In the genomic region with DNA sequence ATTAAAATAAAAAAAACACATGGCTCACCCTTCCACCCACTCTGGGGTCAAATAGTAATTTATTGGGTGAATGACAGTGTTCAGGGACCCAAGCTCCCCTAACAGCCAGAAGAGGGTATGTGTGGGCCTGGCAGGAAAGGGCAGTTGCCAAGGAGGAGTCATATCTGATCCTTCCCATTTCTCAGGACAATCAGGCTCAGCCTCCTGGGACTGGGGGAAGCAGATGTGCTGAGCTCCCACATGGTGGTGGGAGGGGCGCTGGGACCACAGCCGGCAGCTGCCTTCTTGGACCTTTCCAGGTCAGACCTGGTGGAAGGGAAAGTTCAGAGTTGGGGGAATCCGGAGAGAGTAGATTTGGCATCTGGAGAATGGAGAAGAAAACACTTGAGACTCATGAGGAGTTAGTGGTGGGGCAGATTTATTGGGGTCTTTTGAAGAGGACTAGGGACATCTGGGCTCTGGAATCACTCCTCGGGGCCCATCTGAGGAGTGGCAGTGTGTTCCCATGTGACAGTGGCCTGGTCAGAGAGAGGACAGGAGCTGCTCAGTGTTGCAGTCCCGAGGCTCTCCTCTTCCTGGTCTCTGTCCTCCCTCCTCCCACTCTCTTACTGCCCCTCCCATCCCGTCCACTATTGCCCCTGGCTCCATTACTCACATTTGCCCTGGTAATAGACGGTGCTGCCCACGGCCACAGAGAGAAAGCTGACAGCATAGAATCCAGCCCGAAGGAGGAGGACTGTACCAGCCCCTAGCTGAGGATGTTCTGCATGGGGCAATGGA, we compare ENCODE assay signal across 12 cellular contexts. TPM values are rescaled to one million over a fixed set of nuclear protein-coding genes. Genes with fewer than 3 reads are reported as not detected.
A peak's percentile ranks its signal among the peaks of the same experiment; 100 is the strongest.
DNase-seq lines count a peak whose midpoint lies in the region; ATAC-seq and TF ChIP-seq lines count a peak whose summit lies in the region.
"Had no signal": no experiment of that assay in that cellular context is flagged by ENCODE, and none has a peak within 500 bp of the region (broad histone marks: within the 10 kb centered on the region; RNA-seq: fewer than 3 reads in every experiment).

No MANE protein-coding gene starts in this region.

- H3K9me3 ChIP-seq in BE2C (no peaks in the 10 kb centered on the region), T-helper 17 cell (ENCODE audit: control insufficient read depth, low read length, poor library complexity, severe bottlenecking) (no peaks in the 10 kb centered on the region)
- H3K9me3 ChIP-seq in CD8-positive, alpha-beta T cell (ENCODE audit: low read length) = no peaks in the 10 kb centered on the region
- H3K9me3 ChIP-seq: body of pancreas had no signal

- TF ChIP-seq CTCF in BE2C (IDR thresholded peaks at IDR 0.05; ENCODE audit: low read depth, low read length) = no peak
- no peak for TF ChIP-seq CTCF in CD8-positive, alpha-beta T cell (IDR thresholded peaks at IDR 0.05)

- no peaks in the 10 kb centered on the region for H3K27me3 ChIP-seq in BE2C
- no peaks in the 10 kb centered on the region for H3K27me3 ChIP-seq in CD8-positive, alpha-beta T cell (ENCODE audit: insufficient read depth, low read length)
- H3K27me3 ChIP-seq: body of pancreas had no signal

- ATAC-seq in CD8-positive, alpha-beta T cell = no peak
- ATAC-seq in T-helper 17 cell (no peak), HG03175 (IDR thresholded peaks at IDR 0.05; ENCODE audit: unreplicated experiment) (no peak)
- ATAC-seq: body of pancreas, HCT116 had no signal

- POLR2A ChIA-PET in CD8-positive, alpha-beta T cell (lab: Charles Lee) = interaction anchor here (1.0 to 16.5 kb wide), 2 partner anchors 7 to 9 kb away, joined by 8 to 387 read pairs; a partner anchor contains a TSS

- H3K4me3 ChIP-seq in BE2C (ENCODE audit: low read depth, low read length) = no peak overlapping the region
- H3K4me3 ChIP-seq in CD8-positive, alpha-beta T cell (ENCODE audit: low read depth, low read length) = no peak overlapping the region
- H3K4me3 ChIP-seq: body of pancreas had no signal

- peaks cover 13% of the 10 kb centered on the region for H3K4me1 ChIP-seq in BE2C
- peaks cover 89% of the 10 kb centered on the region for H3K4me1 ChIP-seq in CD8-positive, alpha-beta T cell (ENCODE audit: insufficient read depth, low read length)
- H3K4me1 ChIP-seq: body of pancreas had no signal

- H3K27me3 Mint-ChIP-seq in CD8-positive, alpha-beta T cell (ENCODE audit: low read depth) = no peaks in the 10 kb centered on the region
- H3K27me3 Mint-ChIP-seq in T-helper 17 cell (no peaks in the 10 kb centered on the region), immature natural killer cell (ENCODE audit: low read depth in 3 of 3) (peaks cover 8 to 14% (median 14%) of the 10 kb centered on the region in 3 donors)

- no peaks in the 10 kb centered on the region for H3K9me3 Mint-ChIP-seq in CD8-positive, alpha-beta T cell
- H3K9me3 Mint-ChIP-seq in immature natural killer cell = no peaks in the 10 kb centered on the region

- H3K36me3 Mint-ChIP-seq in CD8-positive, alpha-beta T cell = peaks cover 14% of the 10 kb centered on the region
- H3K36me3 Mint-ChIP-seq in T-helper 17 cell (ENCODE audit: low read depth) (peaks cover 4% of the 10 kb centered on the region), immature natural killer cell (peaks cover 5 to 18% (median 16%) of the 10 kb centered on the region in 3 donors)

- peak; percentile 78 for DNase-seq in BE2C
- no peak for DNase-seq in CD8-positive, alpha-beta T cell
- DNase-seq in T-helper 17 cell = no peak
- no peak for DNase-seq in immature natural killer cell
- no peak for DNase-seq in kidney glomerular epithelial cell (lab: John Stamatoyannopoulos, UW)
- no peak for DNase-seq in substantia nigra (lab: John Stamatoyannopoulos, UW)
- DNase-seq: body of pancreas; NCI-H2029; stimulated activated CD4-positive, alpha-beta T cell treated with anti-CD3 and anti-CD28 coated beads, Interleukin-2, amount 100 ng/mL, for 48 hours had no signal

- no peak overlapping the region for H3K27ac ChIP-seq in CD8-positive, alpha-beta T cell (ENCODE audit: low read depth, low read length)
- H3K27ac ChIP-seq in substantia nigra (ENCODE audit: low read depth, low read length, poor library complexity, severe bottlenecking) = no peak overlapping the region
- H3K27ac ChIP-seq: body of pancreas had no signal

- CTCF ChIA-PET in CD8-positive, alpha-beta T cell (lab: Charles Lee) = interaction anchor here (18.9 to 36.4 kb wide), 3 partner anchors 3 to 43 kb away, joined by 448 to 1206 read pairs (median 1206); a partner anchor contains a TSS

- intact Hi-C loops in CD8-positive, alpha-beta T cell (cut with DNase I, micrococcal nuclease) = no loop called here

- H3K4me3 Mint-ChIP-seq in CD8-positive, alpha-beta T cell = peak overlapping the region; percentile 50
- H3K4me3 Mint-ChIP-seq in T-helper 17 cell = peak overlapping the region; percentile 64
- peak overlapping the region; percentile 26 to 57 (median 33) for H3K4me3 Mint-ChIP-seq in immature natural killer cell

- peaks cover 83% of the 10 kb centered on the region for H3K4me1 Mint-ChIP-seq in CD8-positive, alpha-beta T cell (ENCODE audit: low read depth)
- H3K4me1 Mint-ChIP-seq in T-helper 17 cell = peaks cover 52% of the 10 kb centered on the region
- peaks cover 88 to 91% of the 10 kb centered on the region in 2 donors for H3K4me1 Mint-ChIP-seq in immature natural killer cell

- H3K27ac Mint-ChIP-seq in CD8-positive, alpha-beta T cell = peak overlapping the region; percentile 74
- peak overlapping the region; percentile 92 for H3K27ac Mint-ChIP-seq in T-helper 17 cell
- H3K27ac Mint-ChIP-seq in immature natural killer cell = peak overlapping the region in 5 of 6 donors; percentile 63 to 79 (median 67)

- no peaks in the 10 kb centered on the region for H3K36me3 ChIP-seq in BE2C
- H3K36me3 ChIP-seq in CD8-positive, alpha-beta T cell (ENCODE audit: insufficient read depth, low read length) = no peaks in the 10 kb centered on the region

RNA-seq across cellular contexts. Expression of a gene that starts 3.0 kb away (rescaled TPM):
- polyA plus RNA-seq in BE2C (2012; ENCODE audit: insufficient read depth, insufficient read length, low read depth) = 1.8 TPM
- total RNA-seq in CD8-positive, alpha-beta T cell = 10 to 100 TPM; 13.0 to 14.2 TPM
- total RNA-seq in T-helper 17 cell = 10 to 100 TPM; 30.6 to 42.6 TPM
- 10 to 100 TPM; 20.3 to 44.8 (median 42.3) TPM for polyA plus RNA-seq in immature natural killer cell

RNA-seq across cellular contexts. Expression of a gene that starts 3.7 kb away (rescaled TPM):
- polyA plus RNA-seq in BE2C (2012; ENCODE audit: insufficient read depth, insufficient read length, low read depth) = 1.0 TPM
- 10 to 100 TPM; 17.4 to 18.2 TPM for total RNA-seq in CD8-positive, alpha-beta T cell
- 1 to 10 TPM; 5.7 to 8.2 TPM for total RNA-seq in T-helper 17 cell
- 100 to 1,000 TPM; 393 to 414 (median 409) TPM for polyA plus RNA-seq in immature natural killer cell
- total RNA-seq: body of pancreas, pulmonary artery endothelial cell had no signal

RNA-seq across cellular contexts. Expression of a gene that starts 6.8 kb away (rescaled TPM):
- polyA plus RNA-seq in BE2C (2012; ENCODE audit: insufficient read depth, insufficient read length, low read depth) = 1.9 TPM
- 100 to 1,000 TPM; 180 to 204 TPM for total RNA-seq in CD8-positive, alpha-beta T cell
- total RNA-seq in T-helper 17 cell = 100 to 1,000 TPM; 791 to 891 TPM
- polyA plus RNA-seq in immature natural killer cell = 100 to 1,000 TPM; 132 to 137 (median 133) TPM

RNA-seq across cellular contexts. Expression of a gene that starts 13.7 kb away (rescaled TPM):
- not detected for polyA plus RNA-seq in BE2C (2012; ENCODE audit: insufficient read depth, insufficient read length, low read depth)
- 10 to 100 TPM; 30.1 to 32.7 TPM for total RNA-seq in CD8-positive, alpha-beta T cell
- total RNA-seq in T-helper 17 cell = 10 to 100 TPM; 28.9 to 33.6 TPM
- polyA plus RNA-seq in immature natural killer cell = 1 to 10 TPM; 2.1 to 5.9 (median 5.6) TPM
- total RNA-seq: pulmonary artery endothelial cell had no signal

RNA-seq across cellular contexts. Expression of a gene that starts 17.0 kb away (rescaled TPM):
- not detected for polyA plus RNA-seq in BE2C (2012; ENCODE audit: insufficient read depth, insufficient read length, low read depth)
- 10 to 100 TPM; 17.1 to 17.2 TPM for total RNA-seq in CD8-positive, alpha-beta T cell
- 10 to 100 TPM; 19.9 to 26.0 TPM for total RNA-seq in T-helper 17 cell
- 1 to 10 TPM; 1.4 to 6.6 (median 3.1) TPM for polyA plus RNA-seq in immature natural killer cell
- total RNA-seq: body of pancreas had no signal
